In genomic region chr20:40558212-40558611, GRCh38 we compare ENCODE assay signal across 33 cellular contexts.
"Had no signal": no experiment of that assay in that cellular context is flagged by ENCODE, and none has a peak within 500 bp of the region (broad histone marks: within the 10 kb centered on the region; RNA-seq: fewer than 3 reads in every experiment).

No MANE protein-coding gene starts in this region.

- H3K4me3 ChIP-seq: MG63 had no signal

- DNase-seq: Karpas-422, Kasumi-1, MG63, MM.1S, MV-4-11, NCI-H1048, NCI-H1092, NCI-H1092 treated with DMSO at 0.1 percent for 48 hours, NCI-H1105, NCI-H1105 treated with DMSO at 0.1 percent for 48 hours, NCI-H1417, NCI-H1417 treated with DMSO at 0.1 percent for 48 hours, NCI-H1436, NCI-H1436 treated with DMSO at 0.1 percent for 48 hours, NCI-H146, NCI-H1694, NCI-H1694 treated with DMSO at 0.1 percent for 48 hours, NCI-H187, NCI-H187 treated with DMSO at 0.1 percent for 48 hours, NCI-H1930, NCI-H2029, NCI-H2029 treated with DMSO at 0.1 percent for 48 hours, NCI-H2081, NCI-H2081 treated with DMSO at 0.1 percent for 48 hours, NCI-H2107, NCI-H2171, NCI-H2171 treated with DMSO at 0.1 percent for 48 hours, NCI-H226, NCI-H345, NCI-H446, NCI-H446 treated with DMSO at 0.1 percent for 48 hours, NCI-H510A, NCI-H510A treated with DMSO at 0.1 percent for 48 hours had no signal

- H3K27me3 ChIP-seq: MG63 had no signal

- H3K36me3 ChIP-seq: MG63 had no signal
